In genomic region chr20:23127506-23128279, GRCh38 we compare ENCODE assay signal across 15 cellular contexts.
"Had no signal": no experiment of that assay in that cellular context is flagged by ENCODE, and none has a peak within 500 bp of the region (broad histone marks: within the 10 kb centered on the region; RNA-seq: fewer than 3 reads in every experiment).

No MANE protein-coding gene starts in this region.

- H3K27me3 ChIP-seq: colonic mucosa, stomach had no signal

- H3K36me3 ChIP-seq: colonic mucosa, prostate gland, stomach had no signal

- H3K9me3 ChIP-seq: colonic mucosa, prostate gland, stomach had no signal

- ATAC-seq: activated CD4-positive, CD25-positive, alpha-beta regulatory T cell treated with anti-CD3 and anti-CD28 coated beads, Interleukin-2, amount 50 U/mL, for 24 hours had no signal

- DNase-seq: activated gamma-delta T cell; activated T-cell treated with anti-CD3 and anti-CD28 coated beads, Interleukin-2, amount 50 U/mL, for 1 hour; colonic mucosa; effector CD8-positive, alpha-beta T cell; hippocampal formation; kidney glomerular epithelial cell; midbrain; occipital lobe; SHP77 treated with DMSO at 0.1 percent for 48 hours; stimulated activated CD4-positive, alpha-beta T cell treated with anti-CD3 and anti-CD28 coated beads, Interleukin-15, amount 100 ng/mL, for 24 hours; stimulated activated CD4-positive, alpha-beta T cell treated with anti-CD3 and anti-CD28 coated beads, Interleukin-4, amount 100 ng/mL, for 24 hours; stomach had no signal

- H3K4me1 ChIP-seq: colonic mucosa, prostate gland had no signal

- H3K4me3 ChIP-seq: colonic mucosa, prostate gland, stomach had no signal

- H3K4me3 Mint-ChIP-seq: T-helper 2 cell treated with Interferon-gamma antibody and Interleukin-4, amounts not matched to agents 5 μg/mL and 100 μg/mL, for 36 hours had no signal

- H3K9me3 Mint-ChIP-seq: T-helper 2 cell treated with Interferon-gamma antibody and Interleukin-4, amounts not matched to agents 5 μg/mL and 100 μg/mL, for 36 hours had no signal

- H3K27ac ChIP-seq: prostate gland had no signal
